ENCODE assay signal across 34 cellular contexts in the genomic region with DNA sequence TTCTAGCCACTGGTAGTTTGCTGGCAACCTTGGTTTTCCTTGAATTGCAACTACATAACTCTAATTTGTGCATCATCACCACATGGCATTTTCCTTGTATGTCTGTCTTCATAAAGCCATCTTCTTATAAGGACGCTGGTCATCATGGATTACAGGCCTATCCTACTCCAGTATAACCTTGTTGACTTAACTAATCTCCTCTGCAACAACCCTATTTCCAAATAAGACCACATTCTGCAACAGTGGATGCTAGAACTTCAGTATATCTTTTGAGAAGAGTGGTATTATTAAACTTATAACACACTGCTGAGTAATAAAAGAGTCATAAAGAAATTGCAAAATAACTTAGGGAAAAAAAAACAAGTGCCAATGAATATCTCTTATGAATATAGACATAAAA.
"Had no signal": no experiment of that assay in that cellular context is flagged by ENCODE, and none has a peak within 500 bp of the region (broad histone marks: within the 10 kb centered on the region; RNA-seq: fewer than 3 reads in every experiment).

No MANE protein-coding gene starts in this region.

- DNase-seq: activated B cell treated with CpG ODN at 0.5 μM for 24 hours; activated CD4-positive, alpha-beta memory T cell treated with anti-CD3 and anti-CD28 coated beads for 36 hours; activated CD4-positive, alpha-beta T cell treated with anti-CD3 and anti-CD28 coated beads for 4 hours; activated CD4-positive, alpha-beta T cell treated with anti-CD3 and anti-CD28 coated beads, Interleukin-2, amount 50 U/mL, for 1 hour; activated CD4-positive, CD25-positive, alpha-beta regulatory T cell treated with anti-CD3 and anti-CD28 coated beads, Interleukin-2, amount 50 U/mL, for 72 hours; activated CD8-positive, alpha-beta memory T cell treated with anti-CD3 and anti-CD28 coated beads, Interleukin-2, amount 50 U/mL, for 4 hours; activated gamma-delta T cell treated with Interleukin-2 at 50 U/mL for 16 hours; activated naive CD4-positive, alpha-beta T cell treated with anti-CD3 and anti-CD28 coated beads for 36 hours; activated T-cell treated with anti-CD3 and anti-CD28 coated beads for 4 hours; activated T-cell treated with anti-CD3 and anti-CD28 coated beads, Interleukin-2, amount 50 U/mL, for 4 hours; adrenal gland; body of pancreas; central memory CD4-positive, alpha-beta T cell; Karpas-422; MG63; NCI-H1092; NCI-H1436 treated with DMSO at 0.1 percent for 48 hours; NCI-H1694 treated with DMSO at 0.1 percent for 48 hours; NCI-H2029; NCI-H345; NCI-H524 treated with DMSO at 0.1 percent for 48 hours; NK-92 treated with Interleukin-12 subunit alpha and Interleukin-12 subunit beta, amount 100 ng/mL, for 24 hours; PC-3; Peyer's patch; RPMI8226; SIG-M5; SW 1271; T-helper 1 cell; T-helper 2 cell; T-helper 9 cell had no signal

- ATAC-seq: activated naive CD4-positive, alpha-beta T cell treated with anti-CD3 and anti-CD28 coated beads, Interleukin-2, amount 50 U/mL, for 72 hours; activated T-cell treated with anti-CD3 and anti-CD28 coated beads, Interleukin-2, amount 50 U/mL, for 4 hours; body of pancreas; PC-3; Right ventricle myocardium inferior; SK-N-SH treated with all-trans-retinoic acid at 6 μM for 48 hours had no signal

- FAIRE-seq: astrocyte had no signal

- H3K4me3 ChIP-seq: adrenal gland, body of pancreas, MG63, Peyer's patch had no signal
